1 cellular context compared by ENCODE assay signal in the genomic region with DNA sequence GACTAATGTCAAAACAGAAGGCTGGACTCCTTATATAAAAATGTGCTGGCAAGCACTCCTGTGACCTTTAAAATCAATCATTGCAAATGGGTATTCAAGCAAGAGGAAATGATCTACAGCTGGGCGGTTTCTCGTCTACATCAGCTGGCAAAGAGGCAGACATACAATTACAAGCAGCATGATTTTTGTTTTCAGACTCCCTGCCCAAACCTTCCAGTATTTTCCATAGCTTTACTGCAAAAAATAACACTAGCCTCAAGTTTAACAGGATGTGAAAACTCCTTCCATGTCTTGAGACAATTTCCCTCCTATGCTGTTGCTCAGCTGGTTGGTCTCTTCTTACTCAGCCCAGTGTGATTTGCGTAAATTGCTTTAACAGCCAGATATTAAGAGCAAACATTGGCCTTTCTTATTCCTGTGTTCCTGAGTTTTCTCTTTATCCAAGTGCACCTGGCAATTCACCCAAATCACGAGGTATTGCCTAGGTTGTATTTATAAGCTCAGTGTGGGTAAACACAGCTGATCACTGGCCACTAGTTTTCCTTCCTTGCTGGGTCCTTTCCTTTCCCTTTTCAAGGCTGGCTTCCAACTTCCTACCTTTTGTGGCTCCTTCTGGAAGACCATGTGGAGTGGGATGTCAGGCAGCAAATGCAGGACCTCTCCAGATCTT.
TF ChIP-seq lines count a peak whose summit lies in the region.

No MANE protein-coding gene starts in this region.

TF ChIP-seq in GM23338, 12 proteins besides CTCF, POLR2A, EP300 and RAD21 (continued from another document):
- TF ChIP-seq, protein P1, sequence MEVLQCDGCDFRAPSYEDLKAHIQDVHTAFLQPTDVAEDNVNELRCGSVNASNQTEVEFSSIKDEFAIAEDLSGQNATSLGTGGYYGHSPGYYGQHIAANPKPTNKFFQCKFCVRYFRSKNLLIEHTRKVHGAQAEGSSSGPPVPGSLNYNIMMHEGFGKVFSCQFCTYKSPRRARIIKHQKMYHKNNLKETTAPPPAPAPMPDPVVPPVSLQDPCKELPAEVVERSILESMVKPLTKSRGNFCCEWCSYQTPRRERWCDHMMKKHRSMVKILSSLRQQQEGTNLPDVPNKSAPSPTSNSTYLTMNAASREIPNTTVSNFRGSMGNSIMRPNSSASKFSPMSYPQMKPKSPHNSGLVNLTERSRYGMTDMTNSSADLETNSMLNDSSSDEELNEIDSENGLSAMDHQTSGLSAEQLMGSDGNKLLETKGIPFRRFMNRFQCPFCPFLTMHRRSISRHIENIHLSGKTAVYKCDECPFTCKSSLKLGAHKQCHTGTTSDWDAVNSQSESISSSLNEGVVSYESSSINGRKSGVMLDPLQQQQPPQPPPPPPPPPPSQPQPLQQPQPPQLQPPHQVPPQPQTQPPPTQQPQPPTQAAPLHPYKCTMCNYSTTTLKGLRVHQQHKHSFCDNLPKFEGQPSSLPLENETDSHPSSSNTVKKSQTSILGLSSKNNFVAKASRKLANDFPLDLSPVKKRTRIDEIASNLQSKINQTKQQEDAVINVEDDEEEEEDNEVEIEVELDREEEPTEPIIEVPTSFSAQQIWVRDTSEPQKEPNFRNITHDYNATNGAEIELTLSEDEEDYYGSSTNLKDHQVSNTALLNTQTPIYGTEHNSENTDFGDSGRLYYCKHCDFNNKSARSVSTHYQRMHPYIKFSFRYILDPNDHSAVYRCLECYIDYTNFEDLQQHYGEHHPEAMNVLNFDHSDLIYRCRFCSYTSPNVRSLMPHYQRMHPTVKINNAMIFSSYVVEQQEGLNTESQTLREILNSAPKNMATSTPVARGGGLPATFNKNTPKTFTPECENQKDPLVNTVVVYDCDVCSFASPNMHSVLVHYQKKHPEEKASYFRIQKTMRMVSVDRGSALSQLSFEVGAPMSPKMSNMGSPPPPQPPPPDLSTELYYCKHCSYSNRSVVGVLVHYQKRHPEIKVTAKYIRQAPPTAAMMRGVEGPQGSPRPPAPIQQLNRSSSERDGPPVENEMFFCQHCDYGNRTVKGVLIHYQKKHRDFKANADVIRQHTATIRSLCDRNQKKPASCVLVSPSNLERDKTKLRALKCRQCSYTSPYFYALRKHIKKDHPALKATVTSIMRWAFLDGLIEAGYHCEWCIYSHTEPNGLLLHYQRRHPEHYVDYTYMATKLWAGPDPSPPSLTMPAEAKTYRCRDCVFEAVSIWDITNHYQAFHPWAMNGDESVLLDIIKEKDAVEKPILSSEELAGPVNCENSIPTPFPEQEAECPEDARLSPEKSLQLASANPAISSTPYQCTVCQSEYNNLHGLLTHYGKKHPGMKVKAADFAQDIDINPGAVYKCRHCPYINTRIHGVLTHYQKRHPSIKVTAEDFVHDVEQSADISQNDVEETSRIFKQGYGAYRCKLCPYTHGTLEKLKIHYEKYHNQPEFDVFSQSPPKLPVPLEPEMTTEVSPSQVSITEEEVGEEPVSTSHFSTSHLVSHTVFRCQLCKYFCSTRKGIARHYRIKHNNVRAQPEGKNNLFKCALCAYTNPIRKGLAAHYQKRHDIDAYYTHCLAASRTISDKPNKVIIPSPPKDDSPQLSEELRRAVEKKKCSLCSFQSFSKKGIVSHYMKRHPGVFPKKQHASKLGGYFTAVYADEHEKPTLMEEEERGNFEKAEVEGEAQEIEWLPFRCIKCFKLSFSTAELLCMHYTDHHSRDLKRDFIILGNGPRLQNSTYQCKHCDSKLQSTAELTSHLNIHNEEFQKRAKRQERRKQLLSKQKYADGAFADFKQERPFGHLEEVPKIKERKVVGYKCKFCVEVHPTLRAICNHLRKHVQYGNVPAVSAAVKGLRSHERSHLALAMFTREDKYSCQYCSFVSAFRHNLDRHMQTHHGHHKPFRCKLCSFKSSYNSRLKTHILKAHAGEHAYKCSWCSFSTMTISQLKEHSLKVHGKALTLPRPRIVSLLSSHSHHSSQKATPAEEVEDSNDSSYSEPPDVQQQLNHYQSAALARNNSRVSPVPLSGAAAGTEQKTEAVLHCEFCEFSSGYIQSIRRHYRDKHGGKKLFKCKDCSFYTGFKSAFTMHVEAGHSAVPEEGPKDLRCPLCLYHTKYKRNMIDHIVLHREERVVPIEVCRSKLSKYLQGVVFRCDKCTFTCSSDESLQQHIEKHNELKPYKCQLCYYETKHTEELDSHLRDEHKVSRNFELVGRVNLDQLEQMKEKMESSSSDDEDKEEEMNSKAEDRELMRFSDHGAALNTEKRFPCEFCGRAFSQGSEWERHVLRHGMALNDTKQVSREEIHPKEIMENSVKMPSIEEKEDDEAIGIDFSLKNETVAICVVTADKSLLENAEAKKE (CRISPR knock-in tag; IDR thresholded peaks at IDR 0.05): no peak
- TF ChIP-seq CREB1 (CRISPR knock-in tag; IDR thresholded peaks at IDR 0.05; ENCODE audit: low read depth): no peak
- no peak for TF ChIP-seq ZNF114 (CRISPR knock-in tag; IDR thresholded peaks at IDR 0.05)
- TF ChIP-seq, protein P2, sequence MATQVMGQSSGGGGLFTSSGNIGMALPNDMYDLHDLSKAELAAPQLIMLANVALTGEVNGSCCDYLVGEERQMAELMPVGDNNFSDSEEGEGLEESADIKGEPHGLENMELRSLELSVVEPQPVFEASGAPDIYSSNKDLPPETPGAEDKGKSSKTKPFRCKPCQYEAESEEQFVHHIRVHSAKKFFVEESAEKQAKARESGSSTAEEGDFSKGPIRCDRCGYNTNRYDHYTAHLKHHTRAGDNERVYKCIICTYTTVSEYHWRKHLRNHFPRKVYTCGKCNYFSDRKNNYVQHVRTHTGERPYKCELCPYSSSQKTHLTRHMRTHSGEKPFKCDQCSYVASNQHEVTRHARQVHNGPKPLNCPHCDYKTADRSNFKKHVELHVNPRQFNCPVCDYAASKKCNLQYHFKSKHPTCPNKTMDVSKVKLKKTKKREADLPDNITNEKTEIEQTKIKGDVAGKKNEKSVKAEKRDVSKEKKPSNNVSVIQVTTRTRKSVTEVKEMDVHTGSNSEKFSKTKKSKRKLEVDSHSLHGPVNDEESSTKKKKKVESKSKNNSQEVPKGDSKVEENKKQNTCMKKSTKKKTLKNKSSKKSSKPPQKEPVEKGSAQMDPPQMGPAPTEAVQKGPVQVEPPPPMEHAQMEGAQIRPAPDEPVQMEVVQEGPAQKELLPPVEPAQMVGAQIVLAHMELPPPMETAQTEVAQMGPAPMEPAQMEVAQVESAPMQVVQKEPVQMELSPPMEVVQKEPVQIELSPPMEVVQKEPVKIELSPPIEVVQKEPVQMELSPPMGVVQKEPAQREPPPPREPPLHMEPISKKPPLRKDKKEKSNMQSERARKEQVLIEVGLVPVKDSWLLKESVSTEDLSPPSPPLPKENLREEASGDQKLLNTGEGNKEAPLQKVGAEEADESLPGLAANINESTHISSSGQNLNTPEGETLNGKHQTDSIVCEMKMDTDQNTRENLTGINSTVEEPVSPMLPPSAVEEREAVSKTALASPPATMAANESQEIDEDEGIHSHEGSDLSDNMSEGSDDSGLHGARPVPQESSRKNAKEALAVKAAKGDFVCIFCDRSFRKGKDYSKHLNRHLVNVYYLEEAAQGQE (IDR thresholded peaks at IDR 0.05; ENCODE audit: unreplicated experiment): no peak
- no peak for TF ChIP-seq ZNF331 (CRISPR knock-in tag; IDR thresholded peaks at IDR 0.05; ENCODE audit: low read depth)
